ENCODE assay signal across 8 cellular contexts in genomic region chr2:112626604-112627059, GRCh38. TPM values are rescaled to one million over a fixed set of nuclear protein-coding genes. Genes with fewer than 3 reads are reported as not detected.
DNase-seq lines count a peak whose midpoint lies in the region; ATAC-seq and TF ChIP-seq lines count a peak whose summit lies in the region.

No MANE protein-coding gene starts in this region.

- peaks cover 68 to 79% (median 76%) of the 10 kb centered on the region in 3 donors for H3K4me1 Mint-ChIP-seq in CD8-positive, alpha-beta memory T cell
- H3K4me1 Mint-ChIP-seq in activated CD8-positive, alpha-beta T cell treated with anti-CD3 and anti-CD28 coated beads for 36 hours (ENCODE audit: low read depth), result peaks cover 56% of the 10 kb centered on the region

- H3K4me3 Mint-ChIP-seq in CD8-positive, alpha-beta memory T cell, result peak overlapping the region; percentile 13 to 88 (median 72)
- H3K4me3 Mint-ChIP-seq in activated CD8-positive, alpha-beta T cell treated with anti-CD3 and anti-CD28 coated beads for 36 hours, result no peak overlapping the region

- H3K36me3 Mint-ChIP-seq in CD8-positive, alpha-beta memory T cell, result peaks cover 0 to 3% (median 2%) of the 10 kb centered on the region in 3 donors
- H3K36me3 Mint-ChIP-seq in activated CD8-positive, alpha-beta T cell treated with anti-CD3 and anti-CD28 coated beads for 36 hours (ENCODE audit: low read depth), result no peaks in the 10 kb centered on the region

- H2BK5ac ChIP-seq in mesenchymal stem cell (ENCODE audit: low read depth, low read length, poor library complexity, severe bottlenecking), result peak overlapping the region; percentile 59

- TF ChIP-seq CTCF in HCT116 (IDR thresholded peaks at IDR 0.05 in 2 of 3, conservative IDR thresholded peaks at IDR 0.05 in 1 of 3; ENCODE audit: borderline replicate concordance in 1 of 3, insufficient read depth in 1 of 3, low read depth in 2 of 3, low read length in 2 of 3), result peak; percentile 91 to 96 (median 95)
- TF ChIP-seq CTCF in activated CD8-positive, alpha-beta T cell treated with anti-CD3 and anti-CD28 coated beads for 36 hours (IDR thresholded peaks at IDR 0.05), result peak; percentile 92

- peak overlapping the region; percentile 71 for H2AK5ac ChIP-seq in mesenchymal stem cell (ENCODE audit: low read length, severe bottlenecking)

- H4K20me1 ChIP-seq in HCT116 (ENCODE audit: insufficient read depth), result no peaks in the 10 kb centered on the region

- ATAC-seq in HCT116, result peak; percentile 75
- ATAC-seq in activated CD8-positive, alpha-beta T cell treated with anti-CD3 and anti-CD28 coated beads for 36 hours, result peak; percentile 43

- no peaks in the 10 kb centered on the region for H3K27me3 ChIP-seq in CD8-positive, alpha-beta memory T cell (ENCODE audit: insufficient read depth, low read length, poor library complexity, severe bottlenecking)
- no peaks in the 10 kb centered on the region for H3K27me3 ChIP-seq in HCT116 (ENCODE audit: insufficient read depth, low read length)
- H3K27me3 ChIP-seq in mesenchymal stem cell (ENCODE audit: control insufficient read depth in 1 of 2, insufficient read depth in 1 of 2, low read length in 2 of 2), result no peaks in the 10 kb centered on the region

- H4K8ac ChIP-seq in mesenchymal stem cell (ENCODE audit: low read length), result peak overlapping the region; percentile 88

- peak overlapping the region; percentile 54 for H2BK15ac ChIP-seq in mesenchymal stem cell (ENCODE audit: low read depth, poor library complexity, severe bottlenecking)

- peak overlapping the region; percentile 79 to 99 for H2BK12ac ChIP-seq in mesenchymal stem cell (ENCODE audit: low read length in 2 of 2)

- H3K9ac ChIP-seq in HCT116 (ENCODE audit: low read length) (peak overlapping the region; percentile 48), mesenchymal stem cell (ENCODE audit: low read length) (peak overlapping the region; percentile 75)

- 26% methylated on average over 7 of the region's 7 CpGs for WGBS in mesenchymal stem cell

- TF ChIP-seq POLR2A in HCT116 (IDR thresholded peaks at IDR 0.05; ENCODE audit: borderline replicate concordance, extremely low read depth, insufficient read depth, insufficient read length), result no peak

- peak overlapping the region; percentile 69 to 94 for H3K4ac ChIP-seq in mesenchymal stem cell (ENCODE audit: low read depth in 1 of 2, low read length in 2 of 2)

- H3K9me3 ChIP-seq in CD8-positive, alpha-beta memory T cell (ENCODE audit: low read length), result no peaks in the 10 kb centered on the region
- H3K9me3 ChIP-seq in HCT116 (ENCODE audit: control insufficient read depth in 1 of 2, insufficient read depth in 1 of 2, low read depth in 1 of 2, low read length in 2 of 2) (no peaks in the 10 kb centered on the region), mesenchymal stem cell (ENCODE audit: control insufficient read depth, low read length) (no peaks in the 10 kb centered on the region)

- peak overlapping the region; percentile 72 for H3K4me2 ChIP-seq in HCT116 (ENCODE audit: low read length)
- peak overlapping the region; percentile 38 for H3K4me2 ChIP-seq in mesenchymal stem cell (ENCODE audit: low read length, poor library complexity, severe bottlenecking)

- POLR2A ChIA-PET in CD8-positive, alpha-beta memory T cell (lab: Charles Lee), result interaction anchor here (0.5 to 1.5 kb wide), 2 partner anchors 19 to 102 kb away, joined by 3 to 9 read pairs; partner anchors contain the start of gene SLC20A1
- POLR2A ChIA-PET in HCT116 (lab: Charles Lee), result interaction anchor here (1.2 to 11.6 kb wide), 4 partner anchors 10 to 99 kb away, joined by 3 to 86 read pairs (median 13); partner anchors contain the start of gene SLC20A1
- POLR2A ChIA-PET in activated CD8-positive, alpha-beta T cell treated with anti-CD3 and anti-CD28 coated beads for 36 hours (lab: Charles Lee), result interaction anchor here (0.7 to 5.4 kb wide), 5 partner anchors 19 to 101 kb away, joined by 3 to 38 read pairs (median 3); partner anchors contain the start of gene SLC20A1

- H3K18ac ChIP-seq in mesenchymal stem cell (ENCODE audit: low read depth in 1 of 2, low read length in 2 of 2), result peak overlapping the region; percentile 92 to 98

- RAD21 ChIA-PET in HCT116 (lab: Charles Lee; ENCODE audit: low non-redundant PET in 1 of 2, low total read pairs in 2 of 2, uncharacterized antibody in 2 of 2, unreplicated experiment in 2 of 2), result interaction anchor here (0.6 to 4.8 kb wide), 7 partner anchors 18 to 112 kb away, joined by 3 to 35 read pairs (median 4); no protein-coding TSS in a partner anchor

- H2AFZ ChIP-seq in HCT116 (ENCODE audit: low read depth, low read length, poor library complexity, severe bottlenecking) (peak overlapping the region; percentile 44), mesenchymal stem cell (ENCODE audit: low read depth, low read length) (no peak overlapping the region)

- H3K4me3 ChIP-seq in CD8-positive, alpha-beta memory T cell (ENCODE audit: low read length), result peak overlapping the region; percentile 58
- peak overlapping the region in 1 of 2 experiments; percentile 38; a peak in 3 of 4 replicates for H3K4me3 ChIP-seq in HCT116 (replicated peaks in 1 of 2; ENCODE audit: low read depth in 1 of 2, low read length in 2 of 2)
- peak overlapping the region in 1 of 2 experiments; percentile 67 for H3K4me3 ChIP-seq in mesenchymal stem cell (ENCODE audit: insufficient read depth in 1 of 2, low read depth in 1 of 2, low read length in 2 of 2)

- H3K14ac ChIP-seq in mesenchymal stem cell (ENCODE audit: low read length in 2 of 2), result peak overlapping the region in 1 of 2 experiments; percentile 51

- intact Hi-C loops in HCT116 (cut with micrococcal nuclease), result loop anchor here (1.0 kb wide), 3 partner anchors 19 to 100 kb away; partner anchors contain the start of gene SLC20A1
- intact Hi-C loops in activated CD8-positive, alpha-beta T cell treated with anti-CD3 and anti-CD28 coated beads for 36 hours (cut with micrococcal nuclease), result loop anchor here (2.0 kb wide), 1 partner anchor 64 kb away; no protein-coding TSS in a partner anchor

- peak; percentile 97 for TF ChIP-seq RAD21 in HCT116 (IDR thresholded peaks at IDR 0.05; ENCODE audit: low read depth)

- peak; percentile 35 to 79 (median 61) for DNase-seq in CD8-positive, alpha-beta memory T cell
- DNase-seq in HCT116 (ENCODE audit: low read depth, low spot score), result no peak
- DNase-seq in NCI-H460 (ENCODE audit: extremely low read depth, low read depth), result peak; percentile 76
- DNase-seq in activated CD8-positive, alpha-beta T cell treated with anti-CD3 and anti-CD28 coated beads for 36 hours, result peak; percentile 74
- peak; percentile 43 for DNase-seq in effector CD8-positive, alpha-beta T cell (lab: John Stamatoyannopoulos, UW)
- DNase-seq in mesenchymal stem cell, result peak; percentile 78
- peak; percentile 36 to 38 for DNase-seq in stimulated activated CD8-positive, alpha-beta memory T cell treated with anti-CD3 and anti-CD28 coated beads, Interleukin-15, amount 100 ng/mL, for 4 hours (ENCODE audit: low read depth in 2 of 2)
- no peak for DNase-seq in NCI-H2107 (lab: John Stamatoyannopoulos, UW)

- H3K27me3 Mint-ChIP-seq in CD8-positive, alpha-beta memory T cell, result peaks cover 0 to 2% of the 10 kb centered on the region in 2 donors
- peaks cover 13% of the 10 kb centered on the region for H3K27me3 Mint-ChIP-seq in activated CD8-positive, alpha-beta T cell treated with anti-CD3 and anti-CD28 coated beads for 36 hours

- CTCF ChIA-PET in CD8-positive, alpha-beta memory T cell (lab: Charles Lee), result interaction anchor here (0.6 to 12.6 kb wide), 22 partner anchors 8 to 105 kb away, joined by 3 to 147 read pairs (median 5); partner anchors contain the start of gene SLC20A1
- CTCF ChIA-PET in HCT116 (lab: Charles Lee), result interaction anchor here (0.6 to 6.8 kb wide), 13 partner anchors 9 to 739 kb away, joined by 3 to 100 read pairs (median 4); partner anchors contain the start of gene SLC20A1
- CTCF ChIA-PET in activated CD8-positive, alpha-beta T cell treated with anti-CD3 and anti-CD28 coated beads for 36 hours (lab: Charles Lee), result interaction anchor here (0.6 to 15.4 kb wide), 33 partner anchors 9 to 367 kb away, joined by 3 to 291 read pairs (median 5); partner anchors contain the start of genes CHCHD5, NT5DC4 and SLC20A1

- no TSS peak for BruUV-seq in HCT116 (replicated peaks; lab: Mats Ljungman, UMichigan)

- peaks cover 3% of the 10 kb centered on the region for H3K79me1 ChIP-seq in mesenchymal stem cell (replicated peaks; ENCODE audit: low read length, poor library complexity, severe bottlenecking)

- no peak overlapping the region for H3K27ac ChIP-seq in CD8-positive, alpha-beta memory T cell (ENCODE audit: low read depth, low read length)
- H3K27ac ChIP-seq in HCT116 (ENCODE audit: low read depth, low read length) (peak overlapping the region; percentile 49), mesenchymal stem cell (ENCODE audit: low read length, poor library complexity, severe bottlenecking) (peak overlapping the region; percentile 98)

- peaks cover 73% of the 10 kb centered on the region for H3K4me1 ChIP-seq in CD8-positive, alpha-beta memory T cell (ENCODE audit: insufficient read depth, low read length)
- H3K4me1 ChIP-seq in HCT116 (ENCODE audit: control insufficient read depth in 1 of 2, insufficient read depth in 2 of 2, low read length in 2 of 2), result peaks cover 56 to 100% of the 10 kb centered on the region in 2 experiments
- H3K4me1 ChIP-seq in mesenchymal stem cell (ENCODE audit: control insufficient read depth, insufficient read depth, low read depth, low read length), result peaks cover 28% of the 10 kb centered on the region

- H3K9me2 ChIP-seq in HCT116 (ENCODE audit: insufficient read depth), result no peaks in the 10 kb centered on the region

- peak overlapping the region; percentile 98 for H4K91ac ChIP-seq in mesenchymal stem cell (ENCODE audit: low read length)

- H3K23ac ChIP-seq in mesenchymal stem cell (ENCODE audit: low read length in 2 of 2), result no peak overlapping the region

- no peaks in the 10 kb centered on the region for H3K79me2 ChIP-seq in HCT116 (ENCODE audit: insufficient read depth, low read length)

- H3K36me3 ChIP-seq in CD8-positive, alpha-beta memory T cell (ENCODE audit: insufficient read depth, low read length), result no peaks in the 10 kb centered on the region
- H3K36me3 ChIP-seq in HCT116 (ENCODE audit: control insufficient read depth in 1 of 2, insufficient read depth in 2 of 2, low read length in 2 of 2) (no peaks in the 10 kb centered on the region), mesenchymal stem cell (ENCODE audit: control insufficient read depth in 1 of 2, insufficient read depth in 2 of 2, low read depth in 1 of 2, low read length in 2 of 2) (no peaks in the 10 kb centered on the region)

- peak overlapping the region; percentile 89 for H2BK120ac ChIP-seq in mesenchymal stem cell (ENCODE audit: low read depth, low read length)

- peaks cover 0 to 4% (median 0%) of the 10 kb centered on the region in 5 donors for H3K9me3 Mint-ChIP-seq in CD8-positive, alpha-beta memory T cell
- H3K9me3 Mint-ChIP-seq in activated CD8-positive, alpha-beta T cell treated with anti-CD3 and anti-CD28 coated beads for 36 hours, result no peaks in the 10 kb centered on the region

- H3K27ac Mint-ChIP-seq in CD8-positive, alpha-beta memory T cell, result peak overlapping the region in 7 of 8 donors; percentile 79 to 96 (median 88)
- H3K27ac Mint-ChIP-seq in activated CD8-positive, alpha-beta T cell treated with anti-CD3 and anti-CD28 coated beads for 36 hours, result no peak overlapping the region

RNA-seq across cellular contexts. Expression of gene SLC20A1, which starts 19.1 kb away (rescaled TPM):
- 100 to 1,000 TPM; 102 to 105 TPM for total RNA-seq in CD8-positive, alpha-beta memory T cell
- polyA plus RNA-seq in CD8-positive, alpha-beta memory T cell, result 68.0 TPM
- 154 TPM for total RNA-seq in HCT116 (2021; ENCODE audit: unreplicated experiment)
- 71.6 and 77.7 TPM in 2 replicates for polyA plus RNA-seq in HCT116 (2012)
- 131 and 165 TPM in 2 replicates for total RNA-seq in NCI-H460 (2014; rRNA removed; shearing (Covaris generic))
- 206 and 286 TPM in 2 replicates for polyA plus RNA-seq in NCI-H460 (2014; cell fraction: nucleus; rRNA removed)
- total RNA-seq in activated CD8-positive, alpha-beta T cell treated with anti-CD3 and anti-CD28 coated beads for 36 hours, result 10 to 100 TPM; 52.7 to 52.8 TPM
- 115 TPM for polyA plus RNA-seq in mesenchymal stem cell (2013, experiment 1 of 2)
- polyA plus RNA-seq in mesenchymal stem cell (2013, experiment 2 of 2), result 115 TPM

RNA-seq across cellular contexts. Expression of gene CHCHD5, which starts 42.2 kb away (rescaled TPM):
- total RNA-seq in CD8-positive, alpha-beta memory T cell, result 10 to 100 TPM; 33.1 to 36.6 TPM
- 41.8 TPM for polyA plus RNA-seq in CD8-positive, alpha-beta memory T cell
- total RNA-seq in HCT116 (2021; ENCODE audit: unreplicated experiment), result 49.8 TPM
- polyA plus RNA-seq in HCT116 (2012), result 83.8 and 98.8 TPM in 2 replicates
- total RNA-seq in NCI-H460 (2014; rRNA removed; shearing (Covaris generic)), result 30.7 and 31.3 TPM in 2 replicates
- polyA plus RNA-seq in NCI-H460 (2014; cell fraction: nucleus; rRNA removed), result 37.5 and 76.0 TPM in 2 replicates
- total RNA-seq in activated CD8-positive, alpha-beta T cell treated with anti-CD3 and anti-CD28 coated beads for 36 hours, result 10 to 100 TPM; 34.8 to 37.5 TPM
- polyA plus RNA-seq in mesenchymal stem cell (2013, experiment 1 of 2), result 25.0 TPM
- 24.5 TPM for polyA plus RNA-seq in mesenchymal stem cell (2013, experiment 2 of 2)

Comparison
In these comparisons a context has a peak if more than half of its experiments do, and no peak if none do; other contexts are left out.
1. DNase-seq: peak in CD8-positive, alpha-beta memory T cell (5 of 5), NCI-H460 (single experiment), activated CD8-positive, alpha-beta T cell treated with anti-CD3 and anti-CD28 coated beads for 36 hours (single experiment), effector CD8-positive, alpha-beta T cell (single experiment), mesenchymal stem cell (single experiment) and stimulated activated CD8-positive, alpha-beta memory T cell treated with anti-CD3 and anti-CD28 coated beads, Interleukin-15, amount 100 ng/mL, for 4 hours (2 of 2); none in HCT116 (single experiment) and NCI-H2107 (single experiment).